Comparison of ENCODE assay signal across 12 cellular contexts in genomic region chr17:17106716-17107115, GRCh38.
DNase-seq lines count a peak whose midpoint lies in the region; ATAC-seq and TF ChIP-seq lines count a peak whose summit lies in the region.
"Had no signal": no experiment of that assay in that cellular context is flagged by ENCODE, and none has a peak within 500 bp of the region (broad histone marks: within the 10 kb centered on the region; RNA-seq: fewer than 3 reads in every experiment).

No MANE protein-coding gene starts in this region.

- H3K36me3 ChIP-seq in ascending aorta (peaks cover 0 to 4% of the 10 kb centered on the region in 2 donors), stomach (peaks cover 0 to 18% (median 12%) of the 10 kb centered on the region in 4 donors)

- TF ChIP-seq POLR2A in stomach (IDR thresholded peaks at IDR 0.05), result no peak

- no peak for DNase-seq in HFFc6
- no peak for DNase-seq in ascending aorta (ENCODE audit: low spot score in 2 of 2)
- peak in 1 of 3 donors; percentile 26 for DNase-seq in right cardiac atrium
- no peak for DNase-seq in stomach
- no peak for DNase-seq in NCI-H774 (lab: John Stamatoyannopoulos, UW)
- DNase-seq in AML-193 (lab: John Stamatoyannopoulos, UW), result no peak
- DNase-seq: mesendoderm, SHP77 treated with DMSO at 0.1 percent for 48 hours, WERI-Rb-1 had no signal

- peak overlapping the region; percentile 28 for H3K27ac Mint-ChIP-seq in HFFc6
- H3K27ac Mint-ChIP-seq: activated T-helper 2 cell treated with anti-CD3 and anti-CD28 coated beads, Interferon-gamma antibody, Interleukin-2, Interleukin-4, amounts not matched to agents 10 μg/mL and 5 μg/mL and 100 μg/mL, durations not matched to agents 14 hours and 24 hours and 36 hours had no signal

- H3K9me3 ChIP-seq in ascending aorta (no peaks in the 10 kb centered on the region), right cardiac atrium (ENCODE audit: control insufficient read depth, low read length) (no peaks in the 10 kb centered on the region), stomach (no peaks in the 10 kb centered on the region)

- ATAC-seq in right cardiac atrium (no peak), HG03460 (IDR thresholded peaks at IDR 0.05; ENCODE audit: unreplicated experiment) (no peak)

- intact Hi-C loops in ascending aorta (cut with DNase I) (loop anchor here (10.0 kb wide), 1 partner anchor 52 kb away; no protein-coding TSS in a partner anchor), right cardiac atrium (cut with DNase I) (no loop called here), stomach (cut with DNase I; ENCODE audit: low total_unique reads) (no loop called here)

- TF ChIP-seq CTCF in HFFc6 (IDR thresholded peaks at IDR 0.05) (no peak), ascending aorta (IDR thresholded peaks at IDR 0.05) (no peak), stomach (IDR thresholded peaks at IDR 0.05) (no peak)

- no peak for TF ChIP-seq EP300 in stomach (IDR thresholded peaks at IDR 0.05)

- no peak overlapping the region for H3K4me3 Mint-ChIP-seq in HFFc6

- no peaks in the 10 kb centered on the region for H3K9me3 Mint-ChIP-seq in HFFc6
- H3K9me3 Mint-ChIP-seq: activated T-helper 2 cell treated with anti-CD3 and anti-CD28 coated beads, Interferon-gamma antibody, Interleukin-2, Interleukin-4, amounts not matched to agents 10 μg/mL and 5 μg/mL and 100 μg/mL, durations not matched to agents 14 hours and 24 hours and 36 hours had no signal

- WGBS in right cardiac atrium, result 15% methylated on average over 1 of the region's 1 CpG
- WGBS in stomach, 5 donors, result 39 to 61% (median 59%) methylated on average over 1 of the region's 1 CpG

- H3K4me1 ChIP-seq in ascending aorta, result peaks cover 11 to 33% of the 10 kb centered on the region in 2 donors
- H3K4me1 ChIP-seq in right cardiac atrium (ENCODE audit: control insufficient read depth, insufficient read depth, low read length), result peaks cover 58% of the 10 kb centered on the region
- H3K4me1 ChIP-seq in stomach, result peaks cover 52 to 80% (median 65%) of the 10 kb centered on the region in 4 donors

- H3K4me1 Mint-ChIP-seq in HFFc6 (ENCODE audit: low read depth), result peaks cover 50% of the 10 kb centered on the region

- peaks cover 11% of the 10 kb centered on the region for H3K27me3 Mint-ChIP-seq in HFFc6 (ENCODE audit: insufficient read depth)

- no peak overlapping the region for H3K4me3 ChIP-seq in ascending aorta
- no peak overlapping the region for H3K4me3 ChIP-seq in right cardiac atrium (ENCODE audit: low read length)
- H3K4me3 ChIP-seq in stomach, result no peak overlapping the region

- no peaks in the 10 kb centered on the region for H3K36me3 Mint-ChIP-seq in HFFc6 (ENCODE audit: low read depth)

- H3K27ac ChIP-seq in ascending aorta (peak overlapping the region; percentile 30 to 59), right cardiac atrium (ENCODE audit: low read length) (peak overlapping the region; percentile 39), stomach (peak overlapping the region in 4 of 5 donors; percentile 70 to 77 (median 74))
- H3K27ac ChIP-seq: HL-60, WERI-Rb-1 had no signal

- H3K27me3 ChIP-seq in ascending aorta (no peaks in the 10 kb centered on the region), right cardiac atrium (ENCODE audit: control insufficient read depth, insufficient read depth) (no peaks in the 10 kb centered on the region), stomach (no peaks in the 10 kb centered on the region)
